ENCODE assay signal across 1 cellular context in the genomic region with DNA sequence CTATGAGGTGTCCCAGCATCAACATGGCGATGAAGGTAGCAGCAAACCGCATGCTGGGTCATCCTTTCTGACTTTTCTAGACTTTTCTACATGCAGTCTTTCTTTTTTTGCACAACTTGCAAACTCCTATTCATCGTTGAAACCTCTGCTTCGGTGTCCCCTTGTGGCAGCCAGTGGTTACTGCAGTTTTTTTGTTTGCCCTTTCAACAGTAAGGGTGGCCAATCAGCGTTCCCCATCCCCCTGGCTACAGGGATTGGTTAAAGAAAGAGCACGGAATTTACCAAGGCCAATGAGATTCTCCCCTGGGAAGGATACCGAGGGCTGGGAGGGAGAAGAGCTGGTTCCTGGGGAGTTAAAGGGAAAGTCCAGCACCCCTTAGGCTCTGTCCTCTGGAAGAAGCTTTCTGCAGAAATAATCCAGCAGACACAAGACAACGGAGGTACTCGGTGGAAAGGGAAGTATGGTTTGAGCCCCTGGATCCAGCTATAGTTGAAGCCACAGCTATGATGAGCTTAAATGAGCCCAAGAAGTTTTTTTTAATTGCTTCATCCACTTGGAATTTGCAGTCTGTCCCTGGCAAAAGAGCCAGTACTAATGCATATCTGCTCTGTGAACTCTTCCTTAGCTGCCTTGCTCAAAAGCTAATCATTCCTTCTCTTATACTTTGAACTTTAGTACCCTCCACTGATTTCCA.
TF ChIP-seq lines count a peak whose summit lies in the region.

No MANE protein-coding gene starts in this region.

TF ChIP-seq in K562, 482 proteins besides CTCF, POLR2A, EP300 and RAD21 (continued from another document):
- TF ChIP-seq YBX1 (IDR thresholded peaks at IDR 0.05) (no peak), MBD2 (IDR thresholded peaks at IDR 0.05; ENCODE audit: borderline replicate concordance, low read depth) (peak; percentile 61; the same call in 1 of the 2 replicates), MAFF (IDR thresholded peaks at IDR 0.05; ENCODE audit: low read length) (peak; percentile 39; the same call in 1 of the 2 replicates), HDAC1 (IDR thresholded peaks at IDR 0.05) (0 out of 4 replicates have a peak, but pooled peaks of 1 of the 2 experiments have one; percentile 10), CEBPG (CRISPR knock-in tag; IDR thresholded peaks at IDR 0.05) (peak; percentile 64), CEBPG (tag; conservative IDR thresholded peaks at IDR 0.05 in 1 of 2, IDR thresholded peaks at IDR 0.05 in 1 of 2) (peak; percentile 60 to 83), PTRF (tag; IDR thresholded peaks at IDR 0.05) (no peak), ZNF445 (CRISPR knock-in tag; IDR thresholded peaks at IDR 0.05; ENCODE audit: low read depth) (no peak), SOX6 (IDR thresholded peaks at IDR 0.05) (peak; percentile 21; the same call in 1 of the 2 replicates), KDM5B (IDR thresholded peaks at IDR 0.05; ENCODE audit: insufficient replicate concordance, low read depth, low read length) (peak; percentile 47), SP1 (CRISPR knock-in tag; IDR thresholded peaks at IDR 0.05) (peak; percentile 58; the same call in 1 of the 2 replicates), ARNT (IDR thresholded peaks at IDR 0.05) (peak in 1 of 2 experiments; percentile 21; a peak in 1 of 4 replicates), MAFG (tag; conservative IDR thresholded peaks at IDR 0.05) (peak; percentile 63), ZFX (CRISPR knock-in tag; IDR thresholded peaks at IDR 0.05) (no peak), ZBED1 (IDR thresholded peaks at IDR 0.05) (no peak), KLF16 (IDR thresholded peaks at IDR 0.05) (peak; percentile 65), CC2D1A (IDR thresholded peaks at IDR 0.05) (peak; percentile 56), FOSL1 (tag; conservative IDR thresholded peaks at IDR 0.05) (0 out of 2 replicates have a peak, but pooled peaks have one; percentile 20), DNMT1 (IDR thresholded peaks at IDR 0.05) (0 out of 2 replicates have a peak, but pooled peaks have one; percentile 41), EHMT2 (IDR thresholded peaks at IDR 0.05) (peak; percentile 32; the same call in 1 of the 2 replicates), FOS (IDR thresholded peaks at IDR 0.05; ENCODE audit: extremely low read depth, insufficient read length) (peak; percentile 84), L3MBTL2 (IDR thresholded peaks at IDR 0.05) (peak; percentile 52), LEF1 (IDR thresholded peaks at IDR 0.05) (0 out of 2 replicates have a peak, but pooled peaks have one; percentile 18), ZZZ3 (IDR thresholded peaks at IDR 0.05) (no peak), ZNF239 (CRISPR knock-in tag; IDR thresholded peaks at IDR 0.05) (no peak), WHSC1 (IDR thresholded peaks at IDR 0.05; ENCODE audit: low read length) (no peak), EP400 (IDR thresholded peaks at IDR 0.05) (peak; percentile 26; the same call in 1 of the 2 replicates), ATF7 (IDR thresholded peaks at IDR 0.05) (peak; percentile 65; the same call in 1 of the 2 replicates), ZNF316 (IDR thresholded peaks at IDR 0.05) (peak; percentile 67), TEAD1 (CRISPR knock-in tag; IDR thresholded peaks at IDR 0.05) (peak in 1 of 2 experiments; percentile 82; a peak in 1 of 4 replicates), ZNF431 (CRISPR knock-in tag; IDR thresholded peaks at IDR 0.05) (peak; percentile 54; the same call in 1 of the 2 replicates), MTA1 (IDR thresholded peaks at IDR 0.05; ENCODE audit: borderline replicate concordance) (0 out of 2 replicates have a peak, but pooled peaks have one; percentile 19), ZNF75A (CRISPR knock-in tag; IDR thresholded peaks at IDR 0.05) (no peak), RCOR1 (IDR thresholded peaks at IDR 0.05; ENCODE audit: borderline replicate concordance in 1 of 2, low read depth in 2 of 2, low read length in 2 of 2) (peak in 1 of 2 experiments; percentile 39; a peak in 1 of 4 replicates), TBP (optimal IDR thresholded peaks at IDR 0.05; ENCODE audit: low read depth, low read length) (peak; percentile 61), MAFK (IDR thresholded peaks at IDR 0.05; ENCODE audit: low read length) (peak; percentile 57), ZNF263 (CRISPR knock-in tag; IDR thresholded peaks at IDR 0.05; ENCODE audit: borderline replicate concordance) (peak; percentile 52; the same call in 1 of the 2 replicates), POLR2B (IDR thresholded peaks at IDR 0.05; ENCODE audit: low read depth, partially characterized antibody) (no peak), MAZ (CRISPR knock-in tag; conservative IDR thresholded peaks at IDR 0.05 in 1 of 2, IDR thresholded peaks at IDR 0.05 in 1 of 2) (peak in 1 of 2 experiments; percentile 71; a peak in 1 of 4 replicates), HEY1 (CRISPR knock-in tag; IDR thresholded peaks at IDR 0.05; ENCODE audit: borderline replicate concordance) (no peak), MEIS2 (IDR thresholded peaks at IDR 0.05; ENCODE audit: partially characterized antibody) (no peak), HDAC2 (IDR thresholded peaks at IDR 0.05) (peak; percentile 66), ZNF507 (tag; conservative IDR thresholded peaks at IDR 0.05) (no peak), C11orf30 (IDR thresholded peaks at IDR 0.05; ENCODE audit: low read depth) (peak; percentile 79), PYGO2 (tag; IDR thresholded peaks at IDR 0.05) (0 out of 2 replicates have a peak, but pooled peaks have one; percentile 5), ZNF384 (IDR thresholded peaks at IDR 0.05; ENCODE audit: low read depth, low read length) (peak; percentile 61), SMARCA4 (IDR thresholded peaks at IDR 0.05) (0 out of 2 replicates have a peak, but pooled peaks have one; percentile 34), ZKSCAN1 (IDR thresholded peaks at IDR 0.05; ENCODE audit: low read depth, low read length) (no peak), ASH1L (IDR thresholded peaks at IDR 0.05; ENCODE audit: borderline replicate concordance, low read depth, partially characterized antibody) (peak; percentile 75)
- TF ChIP-seq, protein P1, sequence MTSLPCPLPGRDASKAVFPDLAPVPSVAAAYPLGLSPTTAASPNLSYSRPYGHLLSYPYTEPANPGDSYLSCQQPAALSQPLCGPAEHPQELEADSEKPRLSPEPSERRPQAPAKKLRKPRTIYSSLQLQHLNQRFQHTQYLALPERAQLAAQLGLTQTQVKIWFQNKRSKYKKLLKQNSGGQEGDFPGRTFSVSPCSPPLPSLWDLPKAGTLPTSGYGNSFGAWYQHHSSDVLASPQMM (CRISPR knock-in tag; IDR thresholded peaks at IDR 0.05): no peak
- TF ChIP-seq, protein P2, sequence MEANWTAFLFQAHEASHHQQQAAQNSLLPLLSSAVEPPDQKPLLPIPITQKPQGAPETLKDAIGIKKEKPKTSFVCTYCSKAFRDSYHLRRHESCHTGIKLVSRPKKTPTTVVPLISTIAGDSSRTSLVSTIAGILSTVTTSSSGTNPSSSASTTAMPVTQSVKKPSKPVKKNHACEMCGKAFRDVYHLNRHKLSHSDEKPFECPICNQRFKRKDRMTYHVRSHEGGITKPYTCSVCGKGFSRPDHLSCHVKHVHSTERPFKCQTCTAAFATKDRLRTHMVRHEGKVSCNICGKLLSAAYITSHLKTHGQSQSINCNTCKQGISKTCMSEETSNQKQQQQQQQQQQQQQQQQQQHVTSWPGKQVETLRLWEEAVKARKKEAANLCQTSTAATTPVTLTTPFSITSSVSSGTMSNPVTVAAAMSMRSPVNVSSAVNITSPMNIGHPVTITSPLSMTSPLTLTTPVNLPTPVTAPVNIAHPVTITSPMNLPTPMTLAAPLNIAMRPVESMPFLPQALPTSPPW (CRISPR knock-in tag; IDR thresholded peaks at IDR 0.05): peak; percentile 68
- TF ChIP-seq, protein P3, sequence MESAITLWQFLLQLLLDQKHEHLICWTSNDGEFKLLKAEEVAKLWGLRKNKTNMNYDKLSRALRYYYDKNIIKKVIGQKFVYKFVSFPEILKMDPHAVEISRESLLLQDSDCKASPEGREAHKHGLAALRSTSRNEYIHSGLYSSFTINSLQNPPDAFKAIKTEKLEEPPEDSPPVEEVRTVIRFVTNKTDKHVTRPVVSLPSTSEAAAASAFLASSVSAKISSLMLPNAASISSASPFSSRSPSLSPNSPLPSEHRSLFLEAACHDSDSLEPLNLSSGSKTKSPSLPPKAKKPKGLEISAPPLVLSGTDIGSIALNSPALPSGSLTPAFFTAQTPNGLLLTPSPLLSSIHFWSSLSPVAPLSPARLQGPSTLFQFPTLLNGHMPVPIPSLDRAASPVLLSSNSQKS (CRISPR knock-in tag; IDR thresholded peaks at IDR 0.05): no peak
- TF ChIP-seq, protein P4, sequence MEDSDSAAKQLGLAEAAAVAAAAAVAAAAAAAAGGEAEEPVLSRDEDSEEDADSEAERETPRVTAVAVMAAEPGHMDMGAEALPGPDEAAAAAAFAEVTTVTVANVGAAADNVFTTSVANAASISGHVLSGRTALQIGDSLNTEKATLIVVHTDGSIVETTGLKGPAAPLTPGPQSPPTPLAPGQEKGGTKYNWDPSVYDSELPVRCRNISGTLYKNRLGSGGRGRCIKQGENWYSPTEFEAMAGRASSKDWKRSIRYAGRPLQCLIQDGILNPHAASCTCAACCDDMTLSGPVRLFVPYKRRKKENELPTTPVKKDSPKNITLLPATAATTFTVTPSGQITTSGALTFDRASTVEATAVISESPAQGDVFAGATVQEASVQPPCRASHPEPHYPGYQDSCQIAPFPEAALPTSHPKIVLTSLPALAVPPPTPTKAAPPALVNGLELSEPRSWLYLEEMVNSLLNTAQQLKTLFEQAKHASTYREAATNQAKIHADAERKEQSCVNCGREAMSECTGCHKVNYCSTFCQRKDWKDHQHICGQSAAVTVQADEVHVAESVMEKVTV (CRISPR knock-in tag; IDR thresholded peaks at IDR 0.05): peak; percentile 74
- TF ChIP-seq, protein P5, sequence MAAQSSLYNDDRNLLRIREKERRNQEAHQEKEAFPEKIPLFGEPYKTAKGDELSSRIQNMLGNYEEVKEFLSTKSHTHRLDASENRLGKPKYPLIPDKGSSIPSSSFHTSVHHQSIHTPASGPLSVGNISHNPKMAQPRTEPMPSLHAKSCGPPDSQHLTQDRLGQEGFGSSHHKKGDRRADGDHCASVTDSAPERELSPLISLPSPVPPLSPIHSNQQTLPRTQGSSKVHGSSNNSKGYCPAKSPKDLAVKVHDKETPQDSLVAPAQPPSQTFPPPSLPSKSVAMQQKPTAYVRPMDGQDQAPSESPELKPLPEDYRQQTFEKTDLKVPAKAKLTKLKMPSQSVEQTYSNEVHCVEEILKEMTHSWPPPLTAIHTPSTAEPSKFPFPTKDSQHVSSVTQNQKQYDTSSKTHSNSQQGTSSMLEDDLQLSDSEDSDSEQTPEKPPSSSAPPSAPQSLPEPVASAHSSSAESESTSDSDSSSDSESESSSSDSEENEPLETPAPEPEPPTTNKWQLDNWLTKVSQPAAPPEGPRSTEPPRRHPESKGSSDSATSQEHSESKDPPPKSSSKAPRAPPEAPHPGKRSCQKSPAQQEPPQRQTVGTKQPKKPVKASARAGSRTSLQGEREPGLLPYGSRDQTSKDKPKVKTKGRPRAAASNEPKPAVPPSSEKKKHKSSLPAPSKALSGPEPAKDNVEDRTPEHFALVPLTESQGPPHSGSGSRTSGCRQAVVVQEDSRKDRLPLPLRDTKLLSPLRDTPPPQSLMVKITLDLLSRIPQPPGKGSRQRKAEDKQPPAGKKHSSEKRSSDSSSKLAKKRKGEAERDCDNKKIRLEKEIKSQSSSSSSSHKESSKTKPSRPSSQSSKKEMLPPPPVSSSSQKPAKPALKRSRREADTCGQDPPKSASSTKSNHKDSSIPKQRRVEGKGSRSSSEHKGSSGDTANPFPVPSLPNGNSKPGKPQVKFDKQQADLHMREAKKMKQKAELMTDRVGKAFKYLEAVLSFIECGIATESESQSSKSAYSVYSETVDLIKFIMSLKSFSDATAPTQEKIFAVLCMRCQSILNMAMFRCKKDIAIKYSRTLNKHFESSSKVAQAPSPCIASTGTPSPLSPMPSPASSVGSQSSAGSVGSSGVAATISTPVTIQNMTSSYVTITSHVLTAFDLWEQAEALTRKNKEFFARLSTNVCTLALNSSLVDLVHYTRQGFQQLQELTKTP (IDR thresholded peaks at IDR 0.05; ENCODE audit: low read depth in 1 of 2, partially characterized antibody in 2 of 2): peak in 1 of 2 experiments; percentile 51
- TF ChIP-seq, protein P6, sequence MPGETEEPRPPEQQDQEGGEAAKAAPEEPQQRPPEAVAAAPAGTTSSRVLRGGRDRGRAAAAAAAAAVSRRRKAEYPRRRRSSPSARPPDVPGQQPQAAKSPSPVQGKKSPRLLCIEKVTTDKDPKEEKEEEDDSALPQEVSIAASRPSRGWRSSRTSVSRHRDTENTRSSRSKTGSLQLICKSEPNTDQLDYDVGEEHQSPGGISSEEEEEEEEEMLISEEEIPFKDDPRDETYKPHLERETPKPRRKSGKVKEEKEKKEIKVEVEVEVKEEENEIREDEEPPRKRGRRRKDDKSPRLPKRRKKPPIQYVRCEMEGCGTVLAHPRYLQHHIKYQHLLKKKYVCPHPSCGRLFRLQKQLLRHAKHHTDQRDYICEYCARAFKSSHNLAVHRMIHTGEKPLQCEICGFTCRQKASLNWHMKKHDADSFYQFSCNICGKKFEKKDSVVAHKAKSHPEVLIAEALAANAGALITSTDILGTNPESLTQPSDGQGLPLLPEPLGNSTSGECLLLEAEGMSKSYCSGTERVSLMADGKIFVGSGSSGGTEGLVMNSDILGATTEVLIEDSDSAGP (CRISPR knock-in tag; IDR thresholded peaks at IDR 0.05): peak; percentile 95
- TF ChIP-seq, protein P7, sequence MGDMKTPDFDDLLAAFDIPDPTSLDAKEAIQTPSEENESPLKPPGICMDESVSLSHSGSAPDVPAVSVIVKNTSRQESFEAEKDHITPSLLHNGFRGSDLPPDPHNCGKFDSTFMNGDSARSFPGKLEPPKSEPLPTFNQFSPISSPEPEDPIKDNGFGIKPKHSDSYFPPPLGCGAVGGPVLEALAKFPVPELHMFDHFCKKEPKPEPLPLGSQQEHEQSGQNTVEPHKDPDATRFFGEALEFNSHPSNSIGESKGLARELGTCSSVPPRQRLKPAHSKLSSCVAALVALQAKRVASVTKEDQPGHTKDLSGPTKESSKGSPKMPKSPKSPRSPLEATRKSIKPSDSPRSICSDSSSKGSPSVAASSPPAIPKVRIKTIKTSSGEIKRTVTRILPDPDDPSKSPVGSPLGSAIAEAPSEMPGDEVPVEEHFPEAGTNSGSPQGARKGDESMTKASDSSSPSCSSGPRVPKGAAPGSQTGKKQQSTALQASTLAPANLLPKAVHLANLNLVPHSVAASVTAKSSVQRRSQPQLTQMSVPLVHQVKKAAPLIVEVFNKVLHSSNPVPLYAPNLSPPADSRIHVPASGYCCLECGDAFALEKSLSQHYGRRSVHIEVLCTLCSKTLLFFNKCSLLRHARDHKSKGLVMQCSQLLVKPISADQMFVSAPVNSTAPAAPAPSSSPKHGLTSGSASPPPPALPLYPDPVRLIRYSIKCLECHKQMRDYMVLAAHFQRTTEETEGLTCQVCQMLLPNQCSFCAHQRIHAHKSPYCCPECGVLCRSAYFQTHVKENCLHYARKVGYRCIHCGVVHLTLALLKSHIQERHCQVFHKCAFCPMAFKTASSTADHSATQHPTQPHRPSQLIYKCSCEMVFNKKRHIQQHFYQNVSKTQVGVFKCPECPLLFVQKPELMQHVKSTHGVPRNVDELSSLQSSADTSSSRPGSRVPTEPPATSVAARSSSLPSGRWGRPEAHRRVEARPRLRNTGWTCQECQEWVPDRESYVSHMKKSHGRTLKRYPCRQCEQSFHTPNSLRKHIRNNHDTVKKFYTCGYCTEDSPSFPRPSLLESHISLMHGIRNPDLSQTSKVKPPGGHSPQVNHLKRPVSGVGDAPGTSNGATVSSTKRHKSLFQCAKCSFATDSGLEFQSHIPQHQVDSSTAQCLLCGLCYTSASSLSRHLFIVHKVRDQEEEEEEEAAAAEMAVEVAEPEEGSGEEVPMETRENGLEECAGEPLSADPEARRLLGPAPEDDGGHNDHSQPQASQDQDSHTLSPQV (IDR thresholded peaks at IDR 0.05): 0 out of 2 replicates have a peak, but pooled peaks have one; percentile 32
